ENCODE assay signal across 1 cellular context in genomic region chr19:3039125-3039524, GRCh38.
TF ChIP-seq lines count a peak whose summit lies in the region.

No MANE protein-coding gene starts in this region.

TF ChIP-seq in HEK293, 187 proteins besides CTCF, POLR2A, EP300 and RAD21 (continued from another document):
- no peak for TF ChIP-seq ZNF433 (tag by site-specific recombination; IDR thresholded peaks at IDR 0.05; ENCODE audit: low read depth)
- TF ChIP-seq GFI1B (tag by site-specific recombination; IDR thresholded peaks at IDR 0.05), result no peak
- peak; percentile 53; the same call in 1 of the 2 replicates for TF ChIP-seq KLF8 (tag by site-specific recombination; IDR thresholded peaks at IDR 0.05)
- peak; percentile 99 for TF ChIP-seq ZNF16 (tag by site-specific recombination; IDR thresholded peaks at IDR 0.05; ENCODE audit: low read depth)
- no peak for TF ChIP-seq ZSCAN16 (tag by site-specific recombination; IDR thresholded peaks at IDR 0.05)
- no peak for TF ChIP-seq YY1 (tag by site-specific recombination; IDR thresholded peaks at IDR 0.05)
- TF ChIP-seq SCRT2 (tag by site-specific recombination; IDR thresholded peaks at IDR 0.05), result no peak
- TF ChIP-seq SCRT1 (tag by site-specific recombination; IDR thresholded peaks at IDR 0.05; ENCODE audit: borderline replicate concordance), result 0 out of 2 replicates have a peak, but pooled peaks have one; percentile 6
- TF ChIP-seq, protein P1, sequence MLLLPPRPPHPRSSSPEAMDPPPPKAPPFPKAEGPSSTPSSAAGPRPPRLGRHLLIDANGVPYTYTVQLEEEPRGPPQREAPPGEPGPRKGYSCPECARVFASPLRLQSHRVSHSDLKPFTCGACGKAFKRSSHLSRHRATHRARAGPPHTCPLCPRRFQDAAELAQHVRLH (tag by site-specific recombination; IDR thresholded peaks at IDR 0.05), result peak; percentile 95
- TF ChIP-seq RBAK (tag by site-specific recombination; IDR thresholded peaks at IDR 0.05), result no peak
- no peak for TF ChIP-seq ZNF530 (tag by site-specific recombination; IDR thresholded peaks at IDR 0.05; ENCODE audit: low read depth)
- TF ChIP-seq ZBTB7A (tag by site-specific recombination; IDR thresholded peaks at IDR 0.05; ENCODE audit: low read depth), result 0 out of 2 replicates have a peak, but pooled peaks have one; percentile 25
- TF ChIP-seq, protein P2, sequence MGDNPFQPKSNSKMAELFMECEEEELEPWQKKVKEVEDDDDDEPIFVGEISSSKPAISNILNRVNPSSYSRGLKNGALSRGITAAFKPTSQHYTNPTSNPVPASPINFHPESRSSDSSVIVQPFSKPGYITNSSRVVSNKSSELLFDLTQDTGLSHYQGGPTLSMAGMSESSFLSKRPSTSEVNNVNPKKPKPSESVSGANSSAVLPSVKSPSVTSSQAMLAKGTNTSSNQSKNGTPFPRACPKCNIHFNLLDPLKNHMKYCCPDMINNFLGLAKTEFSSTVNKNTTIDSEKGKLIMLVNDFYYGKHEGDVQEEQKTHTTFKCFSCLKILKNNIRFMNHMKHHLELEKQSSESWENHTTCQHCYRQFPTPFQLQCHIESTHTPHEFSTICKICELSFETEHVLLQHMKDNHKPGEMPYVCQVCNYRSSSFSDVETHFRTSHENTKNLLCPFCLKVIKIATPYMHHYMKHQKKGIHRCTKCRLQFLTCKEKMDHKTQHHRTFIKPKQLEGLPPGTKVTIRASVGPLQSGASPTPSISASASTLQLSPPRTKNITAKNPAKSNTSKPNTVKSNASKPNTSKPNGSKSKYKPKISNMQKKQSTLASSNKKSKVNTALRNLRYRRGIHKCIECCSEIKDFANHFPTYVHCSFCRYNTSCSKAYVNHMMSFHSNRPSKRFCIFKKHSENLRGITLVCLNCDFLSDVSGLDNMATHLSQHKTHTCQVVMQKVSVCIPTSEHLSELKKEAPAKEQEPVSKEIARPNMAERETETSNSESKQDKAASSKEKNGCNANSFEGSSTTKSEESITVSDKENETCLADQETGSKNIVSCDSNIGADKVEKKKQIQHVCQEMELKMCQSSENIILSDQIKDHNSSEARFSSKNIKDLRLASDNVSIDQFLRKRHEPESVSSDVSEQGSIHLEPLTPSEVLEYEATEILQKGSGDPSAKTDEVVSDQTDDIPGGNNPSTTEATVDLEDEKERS (tag by site-specific recombination; IDR thresholded peaks at IDR 0.05), result no peak
